Comparison of ENCODE assay signal across 25 cellular contexts in genomic region chr4:111954546-111954945, GRCh38.
"Had no signal": no experiment of that assay in that cellular context is flagged by ENCODE, and none has a peak within 500 bp of the region (broad histone marks: within the 10 kb centered on the region; RNA-seq: fewer than 3 reads in every experiment).

No MANE protein-coding gene starts in this region.

- H3K4me1 Mint-ChIP-seq: mesothelial cell of epicardium; naive B cell; natural killer cell; stimulated activated memory B cell treated with anti-CD40 and anti-IgM and Interleukin-4, amounts not matched to agents 10 μg/mL and 1 μg/mL and 100 μg/mL, for 72 hours; stimulated activated naive CD8-positive, alpha-beta T cell treated with anti-CD3 and anti-CD28 coated beads, Interleukin-15, amount 100 ng/mL, for 72 hours had no signal

- H3K4me3 Mint-ChIP-seq: mesothelial cell of epicardium; naive B cell; natural killer cell; stimulated activated memory B cell treated with anti-CD40 and anti-IgM and Interleukin-4, amounts not matched to agents 10 μg/mL and 1 μg/mL and 100 μg/mL, for 72 hours; stimulated activated naive CD8-positive, alpha-beta T cell treated with anti-CD3 and anti-CD28 coated beads, Interleukin-15, amount 100 ng/mL, for 72 hours had no signal

- DNase-seq: kidney glomerular epithelial cell; left cardiac atrium; lower lobe of right lung; mammary epithelial cell; mesenchymal stem cell; naive B cell; natural killer cell; ovary; right lobe of liver; stimulated activated CD4-positive, alpha-beta T cell treated with anti-CD3 and anti-CD28 coated beads, Interleukin-1b, Interleukin-23, amount 100 ng/mL, for 48 hours; stimulated activated CD4-positive, alpha-beta T cell treated with anti-CD3 and anti-CD28 coated beads, Interleukin-2, amount 100 ng/mL, for 48 hours; stimulated activated CD4-positive, alpha-beta T cell treated with anti-CD3 and anti-CD28 coated beads, Interleukin-4, amount 100 ng/mL, for 4 hours; stimulated activated CD8-positive, alpha-beta memory T cell treated with anti-CD3 and anti-CD28 coated beads, Interleukin-4, amount 100 ng/mL, for 48 hours; stimulated activated naive CD4-positive, alpha-beta T cell treated with Interleukin-2 at 50 U/mL for 16 hours; stimulated activated naive CD8-positive, alpha-beta T cell treated with anti-CD3 and anti-CD28 coated beads, Interleukin-15, amount 100 ng/mL, for 72 hours; substantia nigra; upper lobe of left lung had no signal

- FAIRE-seq: keratinocyte had no signal

- H3K27me3 Mint-ChIP-seq: progenitor cell of endocrine pancreas; stimulated activated memory B cell treated with anti-CD40 and anti-IgM and Interleukin-4, amounts not matched to agents 10 μg/mL and 1 μg/mL and 100 μg/mL, for 72 hours; stimulated activated naive CD8-positive, alpha-beta T cell treated with anti-CD3 and anti-CD28 coated beads, Interleukin-15, amount 100 ng/mL, for 72 hours had no signal

- H3K36me3 Mint-ChIP-seq: naive B cell; natural killer cell; stimulated activated memory B cell treated with anti-CD40 and anti-IgM and Interleukin-4, amounts not matched to agents 10 μg/mL and 1 μg/mL and 100 μg/mL, for 72 hours had no signal

- H3K9me3 Mint-ChIP-seq: stimulated activated naive CD8-positive, alpha-beta T cell treated with anti-CD3 and anti-CD28 coated beads, Interleukin-15, amount 100 ng/mL, for 72 hours had no signal

- H3K4me3 ChIP-seq: lower lobe of right lung, ovary, right atrium auricular region, right lobe of liver, smooth muscle cell, tibial nerve, upper lobe of left lung, vagina had no signal

- H3K27ac Mint-ChIP-seq: mesothelial cell of epicardium; naive B cell; natural killer cell; progenitor cell of endocrine pancreas; stimulated activated memory B cell treated with anti-CD40 and anti-IgM and Interleukin-4, amounts not matched to agents 10 μg/mL and 1 μg/mL and 100 μg/mL, for 72 hours; stimulated activated naive CD8-positive, alpha-beta T cell treated with anti-CD3 and anti-CD28 coated beads, Interleukin-15, amount 100 ng/mL, for 72 hours had no signal
